Comparison of ENCODE assay signal across 8 cellular contexts in genomic region chr19:47035495-47036232, GRCh38. TPM values are rescaled to one million over a fixed set of nuclear protein-coding genes. Genes with fewer than 3 reads are reported as not detected.
A peak's percentile ranks its signal among the peaks of the same experiment; 100 is the strongest.
DNase-seq lines count a peak whose midpoint lies in the region; ATAC-seq and TF ChIP-seq lines count a peak whose summit lies in the region.

No MANE protein-coding gene starts in this region.

- H3K4me3 ChIP-seq in ACC112 (ENCODE audit: low read depth, low read length), result peak overlapping the region; percentile 74
- H3K4me3 ChIP-seq in kidney epithelial cell (ENCODE audit: low read depth, low read length), result peak overlapping the region; percentile 48

- peaks cover 26% of the 10 kb centered on the region for H3K4me1 Mint-ChIP-seq in central memory CD8-positive, alpha-beta T cell

- H3K36me3 ChIP-seq in ACC112 (ENCODE audit: insufficient read depth, low read length) (no peaks in the 10 kb centered on the region), kidney epithelial cell (ENCODE audit: control insufficient read depth, insufficient read depth, low read length) (no peaks in the 10 kb centered on the region)

- TF ChIP-seq CTCF in kidney epithelial cell (IDR thresholded peaks at IDR 0.05; ENCODE audit: insufficient read depth, low read length, poor library complexity, severe bottlenecking), result peak; percentile 95

- peak overlapping the region; percentile 63 for H3K27ac ChIP-seq in ACC112 (ENCODE audit: low read depth, low read length)

- peaks cover 13% of the 10 kb centered on the region for H3K36me3 Mint-ChIP-seq in central memory CD8-positive, alpha-beta T cell (ENCODE audit: insufficient read depth)

- peaks cover 11% of the 10 kb centered on the region for H3K4me1 ChIP-seq in ACC112 (ENCODE audit: control insufficient read depth, insufficient read depth, low read length, unreplicated experiment)

- H3K27me3 ChIP-seq in ACC112 (ENCODE audit: insufficient read depth, low read length) (no peaks in the 10 kb centered on the region), kidney epithelial cell (ENCODE audit: control insufficient read depth, insufficient read depth, low read length) (no peaks in the 10 kb centered on the region)

- DNase-seq in NCI-H446 (lab: John Stamatoyannopoulos, UW) (peak; percentile 75 to 90), kidney epithelial cell (ENCODE audit: low read depth) (peak; percentile 69)
- DNase-seq in central memory CD8-positive, alpha-beta T cell (ENCODE audit: low spot score in 2 of 2), result peak; percentile 96 to 100
- DNase-seq in stimulated activated CD4-positive, alpha-beta T cell treated with anti-CD3 and anti-CD28 coated beads, Interleukin-15, amount 100 ng/mL, for 24 hours, result peak; percentile 94

- ATAC-seq in GM18520 (IDR thresholded peaks at IDR 0.05; ENCODE audit: unreplicated experiment), result peak; percentile 83
- ATAC-seq in HG03159 (IDR thresholded peaks at IDR 0.05; ENCODE audit: unreplicated experiment), result peak; percentile 84
- ATAC-seq in activated CD4-positive, CD25-positive, alpha-beta regulatory T cell treated with anti-CD3 and anti-CD28 coated beads, Interleukin-2, amount 50 U/mL, for 24 hours, result peak; percentile 88 to 94
- ATAC-seq in central memory CD8-positive, alpha-beta T cell (replicated peaks; ENCODE audit: extremely low read depth, poor library complexity, severe bottlenecking), result peak; percentile 92

- peaks cover 20% of the 10 kb centered on the region for H3K27me3 Mint-ChIP-seq in central memory CD8-positive, alpha-beta T cell

- peak overlapping the region; percentile 55 for H2AFZ ChIP-seq in ACC112 (ENCODE audit: low read length, unreplicated experiment)

- peak overlapping the region; percentile 67 for H3K27ac Mint-ChIP-seq in central memory CD8-positive, alpha-beta T cell (ENCODE audit: low read depth)

- H3K4me3 Mint-ChIP-seq in central memory CD8-positive, alpha-beta T cell, result peak overlapping the region; percentile 79

- no peaks in the 10 kb centered on the region for H3K79me2 ChIP-seq in ACC112 (ENCODE audit: control insufficient read depth, insufficient read depth, low read length, unreplicated experiment)

- H3K9me3 Mint-ChIP-seq in central memory CD8-positive, alpha-beta T cell, result no peaks in the 10 kb centered on the region

RNA-seq across cellular contexts. Expression of gene TMEM160, which starts 12.8 kb away (rescaled TPM):
- total RNA-seq in kidney epithelial cell, result 36.8 and 71.0 TPM in 2 replicates

RNA-seq across cellular contexts. Expression of gene NPAS1, which starts 16.0 kb away (rescaled TPM):
- total RNA-seq in kidney epithelial cell, result 1.6 TPM in 1 of 2 replicates, not detected in the other

Comparison
In these comparisons a context has a peak if more than half of its experiments do, and no peak if none do; other contexts are left out.
1. Peak in every context shown above with its lines: DNase-seq, ATAC-seq, H3K4me3 ChIP-seq and H3K27ac ChIP-seq.